Comparison of ENCODE assay signal across 21 cellular contexts in genomic region chr9:134779640-134780039, GRCh38.
"Had no signal": no experiment of that assay in that cellular context is flagged by ENCODE, and none has a peak within 500 bp of the region (broad histone marks: within the 10 kb centered on the region; RNA-seq: fewer than 3 reads in every experiment).

No MANE protein-coding gene starts in this region.

- H3K9me3 Mint-ChIP-seq: activated B cell treated with CpG ODN at 0.5 μM for 24 hours; activated CD4-positive, alpha-beta memory T cell treated with anti-CD3 and anti-CD28 coated beads, Interleukin-2, amount 10 ng/mL, durations not matched to agents 7 days and 5 days; activated CD4-positive, alpha-beta T cell treated with anti-CD3 and anti-CD28 coated beads, Interleukin-2, amount 10 ng/mL, durations not matched to agents 7 days and 5 days; activated naive CD4-positive, alpha-beta T cell treated with anti-CD3 and anti-CD28 coated beads for 36 hours; activated T-helper 17 cell treated with anti-CD3 and anti-CD28 coated beads, Interleukin-2, amount 50 U/mL, for 72 hours had no signal

- DNase-seq: activated B cell treated with CpG ODN at 0.5 μM for 24 hours; activated CD4-positive, alpha-beta memory T cell treated with anti-CD3 and anti-CD28 coated beads, Interleukin-2, amount 10 ng/mL, durations not matched to agents 7 days and 5 days; activated CD4-positive, alpha-beta T cell treated with anti-CD3 and anti-CD28 coated beads for 1 hour; activated CD4-positive, alpha-beta T cell treated with anti-CD3 and anti-CD28 coated beads, Interleukin-2, amount 10 ng/mL, durations not matched to agents 7 days and 5 days; activated gamma-delta T cell; activated naive CD4-positive, alpha-beta T cell treated with anti-CD3 and anti-CD28 coated beads for 36 hours; activated T-cell treated with anti-CD3 and anti-CD28 coated beads for 4 hours; activated T-cell treated with anti-CD3 and anti-CD28 coated beads, Interleukin-2, amount 50 U/mL, for 48 hours; Kasumi-1; NCI-H1048; NCI-H146; NCI-H187 treated with DMSO at 0.1 percent for 48 hours; NCI-H2081 treated with DMSO at 0.1 percent for 48 hours; NCI-H2171 treated with DMSO at 0.1 percent for 48 hours; NCI-H226; T-helper 17 cell; T-helper 9 cell had no signal

- H3K4me3 ChIP-seq: K562, SJSA1 had no signal

- H3K4me3 Mint-ChIP-seq: activated B cell treated with CpG ODN at 0.5 μM for 24 hours; activated CD4-positive, alpha-beta memory T cell treated with anti-CD3 and anti-CD28 coated beads, Interleukin-2, amount 10 ng/mL, durations not matched to agents 7 days and 5 days; activated CD4-positive, alpha-beta T cell treated with anti-CD3 and anti-CD28 coated beads, Interleukin-2, amount 10 ng/mL, durations not matched to agents 7 days and 5 days; activated naive CD4-positive, alpha-beta T cell treated with anti-CD3 and anti-CD28 coated beads for 36 hours; activated naive CD8-positive, alpha-beta T cell; activated T-helper 17 cell treated with anti-CD3 and anti-CD28 coated beads, Interleukin-2, amount 50 U/mL, for 72 hours; T-helper 17 cell had no signal

- H3K9me3 ChIP-seq: SJSA1 had no signal

- H3K27me3 ChIP-seq: SJSA1 had no signal

- H3K27me3 Mint-ChIP-seq: activated B cell treated with CpG ODN at 0.5 μM for 24 hours; activated CD4-positive, alpha-beta memory T cell treated with anti-CD3 and anti-CD28 coated beads, Interleukin-2, amount 10 ng/mL, durations not matched to agents 7 days and 5 days; activated CD4-positive, alpha-beta T cell treated with anti-CD3 and anti-CD28 coated beads, Interleukin-2, amount 10 ng/mL, durations not matched to agents 7 days and 5 days; activated naive CD8-positive, alpha-beta T cell had no signal

- H3K36me3 Mint-ChIP-seq: activated naive CD8-positive, alpha-beta T cell had no signal

- H3K27ac Mint-ChIP-seq: activated B cell treated with CpG ODN at 0.5 μM for 24 hours; activated CD4-positive, alpha-beta memory T cell treated with anti-CD3 and anti-CD28 coated beads, Interleukin-2, amount 10 ng/mL, durations not matched to agents 7 days and 5 days; activated CD4-positive, alpha-beta T cell treated with anti-CD3 and anti-CD28 coated beads, Interleukin-2, amount 10 ng/mL, durations not matched to agents 7 days and 5 days; activated naive CD4-positive, alpha-beta T cell treated with anti-CD3 and anti-CD28 coated beads for 36 hours; activated naive CD8-positive, alpha-beta T cell; activated T-helper 17 cell treated with anti-CD3 and anti-CD28 coated beads, Interleukin-2, amount 50 U/mL, for 72 hours; T-helper 17 cell had no signal

- H3K27ac ChIP-seq: SJSA1 had no signal

- ATAC-seq: activated T-helper 17 cell treated with anti-CD3 and anti-CD28 coated beads, Interleukin-2, amount 50 U/mL, for 72 hours; T-helper 17 cell had no signal

- H3K4me1 Mint-ChIP-seq: activated B cell treated with CpG ODN at 0.5 μM for 24 hours; activated CD4-positive, alpha-beta memory T cell treated with anti-CD3 and anti-CD28 coated beads, Interleukin-2, amount 10 ng/mL, durations not matched to agents 7 days and 5 days; activated CD4-positive, alpha-beta T cell treated with anti-CD3 and anti-CD28 coated beads, Interleukin-2, amount 10 ng/mL, durations not matched to agents 7 days and 5 days; activated T-helper 17 cell treated with anti-CD3 and anti-CD28 coated beads, Interleukin-2, amount 50 U/mL, for 72 hours; T-helper 17 cell had no signal
